8 cellular contexts compared by ENCODE assay signal in the genomic region with DNA sequence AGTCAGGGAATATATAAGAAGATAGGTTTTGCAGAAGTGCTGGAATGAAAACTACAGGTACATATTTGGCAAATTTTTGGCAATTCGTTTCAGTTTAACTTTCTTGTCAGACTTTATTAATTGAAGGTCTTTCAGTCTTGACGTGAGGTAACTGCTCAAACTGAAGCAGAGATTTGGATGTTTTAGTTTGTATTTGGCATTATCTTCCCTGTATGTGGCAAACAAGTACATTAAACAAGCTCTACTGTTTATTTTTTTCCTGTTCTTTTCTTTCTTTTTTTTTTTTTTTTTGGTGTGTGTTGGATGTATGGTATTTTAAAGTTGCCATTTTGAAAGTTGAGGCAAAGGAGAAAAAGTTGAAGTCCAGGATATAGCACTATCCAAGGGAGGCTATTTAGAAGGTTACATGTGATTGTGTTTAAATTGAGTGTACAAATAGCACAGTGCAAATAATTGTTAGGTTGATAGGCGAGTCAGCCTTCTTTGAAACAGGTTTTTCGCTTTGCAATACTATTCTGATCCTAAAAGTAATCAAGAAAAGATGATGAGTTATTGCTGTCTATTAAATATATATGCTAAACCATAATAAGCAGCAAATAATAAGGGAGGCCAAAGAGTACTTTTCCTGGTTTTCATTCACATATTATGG. TPM values are rescaled to one million over a fixed set of nuclear protein-coding genes. Genes with fewer than 3 reads are reported as not detected.
DNase-seq lines count a peak whose midpoint lies in the region; ATAC-seq, FAIRE-seq and TF ChIP-seq lines count a peak whose summit lies in the region.

No MANE protein-coding gene starts in this region.

- no peaks in the 10 kb centered on the region for H3K9me2 ChIP-seq in DOHH2 (replicated peaks; ENCODE audit: control insufficient read depth, low read length)

- H3K4me1 ChIP-seq in DOHH2 (ENCODE audit: control insufficient read depth, low read length) (peaks cover 49% of the 10 kb centered on the region), endothelial cell of umbilical vein (ENCODE audit: control insufficient read depth, extremely low read depth, insufficient read depth, low read length) (peaks cover 24% of the 10 kb centered on the region)

- peak overlapping the region; percentile 57 for H3K9ac ChIP-seq in endothelial cell of umbilical vein (replicated peaks; ENCODE audit: extremely low read depth, insufficient read depth, low read length)

- POLR2A ChIA-PET in endothelial cell of umbilical vein (lab: Charles Lee) = interaction anchor here (0.6 kb wide), 1 partner anchor 100 kb away, joined by 4 read pairs; no protein-coding TSS in a partner anchor

- H3K4me2 ChIP-seq in DOHH2 (ENCODE audit: low read length) (peak overlapping the region; percentile 66), endothelial cell of umbilical vein (ENCODE audit: insufficient read depth, low read length) (peak overlapping the region; percentile 89)

- no peak for ATAC-seq in GM21576 (IDR thresholded peaks at IDR 0.05; ENCODE audit: unreplicated experiment)

- H3K79me2 ChIP-seq in DOHH2 (ENCODE audit: control insufficient read depth, low read length) (peaks cover 36% of the 10 kb centered on the region), endothelial cell of umbilical vein (ENCODE audit: control insufficient read depth, insufficient read depth, low read length) (peaks cover 42% of the 10 kb centered on the region)

- H3K4me3 Mint-ChIP-seq in osteocyte (ENCODE audit: unreplicated experiment) = peak overlapping the region; percentile 96

- peak overlapping the region; percentile 35 for H3K27ac Mint-ChIP-seq in osteocyte (ENCODE audit: unreplicated experiment)

- no peaks in the 10 kb centered on the region for H3K9me3 Mint-ChIP-seq in osteocyte (ENCODE audit: unreplicated experiment)

- TSS peak; percentile 25 for BruUV-seq in endothelial cell of umbilical vein (replicated peaks; lab: Mats Ljungman, UMichigan)

- TF ChIP-seq CTCF in DOHH2 (IDR thresholded peaks at IDR 0.05; ENCODE audit: low read depth, low read length, poor library complexity, severe bottlenecking) (no peak), endothelial cell of umbilical vein (IDR thresholded peaks at IDR 0.05; ENCODE audit: extremely low read depth in 1 of 2, insufficient read depth in 1 of 2, low read depth in 1 of 2, low read length in 2 of 2) (no peak), osteocyte (IDR thresholded peaks at IDR 0.05) (no peak)

- H3F3A ChIP-seq in DOHH2 (ENCODE audit: control insufficient read depth, insufficient read depth) = peaks cover 17% of the 10 kb centered on the region; the same call in 1 of the 2 replicates

- no peak for FAIRE-seq in endothelial cell of umbilical vein (lab: Jason Lieb, UNC)
- FAIRE-seq in GM19239 (lab: Jason Lieb, UNC) = no peak

- H4K20me1 ChIP-seq in DOHH2 (ENCODE audit: control insufficient read depth, insufficient read depth, low read depth, low read length) (0 out of 2 replicates have a peak, but pooled peaks cover 11% of the 10 kb centered on the region), endothelial cell of umbilical vein (replicated peaks; ENCODE audit: control insufficient read depth, extremely low read depth, insufficient read depth, low read length) (no peaks in the 10 kb centered on the region)

- no peak for TF ChIP-seq POLR2A in endothelial cell of umbilical vein (IDR thresholded peaks at IDR 0.05; ENCODE audit: low read depth, low read length)

- peaks cover 3% of the 10 kb centered on the region for H3K36me3 Mint-ChIP-seq in osteocyte (ENCODE audit: unreplicated experiment)

- no peaks in the 10 kb centered on the region for H3K9me1 ChIP-seq in endothelial cell of umbilical vein (replicated peaks; ENCODE audit: control insufficient read depth, extremely low read depth, insufficient read depth, low read length)

- H3K4me1 Mint-ChIP-seq in osteocyte (ENCODE audit: unreplicated experiment) = peaks cover 31% of the 10 kb centered on the region

- H3K4me3 ChIP-seq in DOHH2 (ENCODE audit: low read length) (peak overlapping the region; percentile 77), endothelial cell of umbilical vein (replicated peaks in 1 of 3; ENCODE audit: insufficient read depth in 1 of 3, low read depth in 1 of 3, low read length in 3 of 3) (peak overlapping the region in 2 of 3 experiments; percentile 66 to 86)

- no peaks in the 10 kb centered on the region for H3K27me3 Mint-ChIP-seq in osteocyte (ENCODE audit: unreplicated experiment)

- DNase-seq in NCI-H748 (lab: John Stamatoyannopoulos, UW; ENCODE audit: unreplicated experiment) (peak; percentile 18), endothelial cell of umbilical vein (ENCODE audit: low read depth, low spot score) (peak; percentile 20), osteocyte (ENCODE audit: extremely low spot score, unreplicated experiment) (no peak), NCI-H1694 (lab: John Stamatoyannopoulos, UW) (no peak), GM19239 (ENCODE audit: insufficient read length, low spot score) (no peak), AML-193 (lab: John Stamatoyannopoulos, UW) (no peak)

- H3K27me3 ChIP-seq in DOHH2 (ENCODE audit: control insufficient read depth, low read length) (peaks cover 7% of the 10 kb centered on the region), endothelial cell of umbilical vein (ENCODE audit: control insufficient read depth in 2 of 2, insufficient read depth in 2 of 2, low read length in 2 of 2) (peaks cover 0 to 2% of the 10 kb centered on the region in 2 experiments)

- CTCF ChIA-PET in endothelial cell of umbilical vein (lab: Charles Lee) = interaction anchor here (0.6 to 2.1 kb wide), 8 partner anchors 10 to 1301 kb away, joined by 3 to 9 read pairs (median 3); no protein-coding TSS in a partner anchor

- H3K27ac ChIP-seq in DOHH2 (ENCODE audit: low read depth, low read length) (no peak overlapping the region), endothelial cell of umbilical vein (ENCODE audit: insufficient read depth, low read depth, low read length) (no peak overlapping the region)

- H3K36me3 ChIP-seq in DOHH2 (ENCODE audit: control insufficient read depth, low read length) = peaks cover 47% of the 10 kb centered on the region
- peaks cover 0 to 8% of the 10 kb centered on the region in 2 experiments for H3K36me3 ChIP-seq in endothelial cell of umbilical vein (ENCODE audit: control insufficient read depth in 2 of 2, extremely low read depth in 1 of 2, insufficient read depth in 2 of 2, low read length in 2 of 2)

- no peaks in the 10 kb centered on the region for H3K9me3 ChIP-seq in DOHH2 (ENCODE audit: control insufficient read depth, insufficient read depth, low read length)
- no peaks in the 10 kb centered on the region for H3K9me3 ChIP-seq in endothelial cell of umbilical vein (replicated peaks; ENCODE audit: control insufficient read depth, insufficient read depth, low read length)

- intact Hi-C loops in endothelial cell of umbilical vein (cut with micrococcal nuclease) = loop anchor here (2.0 to 5.0 kb wide), 2 partner anchors 342 to 479 kb away; no protein-coding TSS in a partner anchor

- dilution Hi-C loops in endothelial cell of umbilical vein (cut with MboI; ENCODE audit: extremely low pct_ligation_motif_present, low sequenced_read_pairs) = no loop called here

- H2AFZ ChIP-seq in endothelial cell of umbilical vein (ENCODE audit: low read depth, low read length) = no peak overlapping the region

TF ChIP-seq in endothelial cell of umbilical vein, 7 proteins besides CTCF, POLR2A, EP300 and RAD21:
- TF ChIP-seq JUN (IDR thresholded peaks at IDR 0.05; ENCODE audit: borderline replicate concordance, insufficient read depth, insufficient read length, low read depth) (no peak), EZH2 (IDR thresholded peaks at IDR 0.05; ENCODE audit: borderline replicate concordance, low read depth, low read length, severe bottlenecking) (no peak), GATA2 (IDR thresholded peaks at IDR 0.05; ENCODE audit: insufficient read depth, insufficient read length, low read depth, low read length) (no peak), FOS (IDR thresholded peaks at IDR 0.05; ENCODE audit: borderline replicate concordance, insufficient read depth, low read length) (no peak), POLR2AphosphoS5 (IDR thresholded peaks at IDR 0.05; ENCODE audit: insufficient read depth, low read depth, low read length) (no peak), MYC (IDR thresholded peaks at IDR 0.05; ENCODE audit: low read depth, low read length) (no peak)
- TF ChIP-seq, protein P1, sequence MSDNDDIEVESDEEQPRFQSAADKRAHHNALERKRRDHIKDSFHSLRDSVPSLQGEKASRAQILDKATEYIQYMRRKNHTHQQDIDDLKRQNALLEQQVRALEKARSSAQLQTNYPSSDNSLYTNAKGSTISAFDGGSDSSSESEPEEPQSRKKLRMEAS (IDR thresholded peaks at IDR 0.05; ENCODE audit: insufficient read depth, insufficient read length) = no peak

RNA-seq across cellular contexts. Expression of a gene that starts 2.2 kb away (rescaled TPM):
- total RNA-seq in endothelial cell of umbilical vein (42.0 and 42.4 TPM in 2 replicates), osteocyte (16.0 and 16.1 TPM in 2 replicates)
- polyA plus RNA-seq in endothelial cell of umbilical vein = 17.4 and 18.8 TPM in 2 replicates
- polyA plus RNA-seq in endothelial cell of umbilical vein (2011; cell fraction: cytosol; rRNA removed) = 25.5 and 25.6 TPM in 2 replicates
- polyA plus RNA-seq in endothelial cell of umbilical vein (2011; cell fraction: nucleus; rRNA removed) = 65.2 and 78.8 TPM in 2 replicates
- polyA plus RNA-seq in endothelial cell of umbilical vein (2012) = 22.4 and 24.1 TPM in 2 replicates
- 39.4 and 65.2 TPM in 2 replicates for polyA minus RNA-seq in endothelial cell of umbilical vein
- 13.8 TPM for polyA minus RNA-seq in endothelial cell of umbilical vein (2011; cell fraction: cytosol; rRNA and poly(A)+ RNA removed)
- 168 and 238 TPM in 2 replicates for polyA minus RNA-seq in endothelial cell of umbilical vein (2011; cell fraction: nucleus; rRNA and poly(A)+ RNA removed)

RNA-seq across cellular contexts. Expression of a gene that starts 42.4 kb away (rescaled TPM):
- total RNA-seq in endothelial cell of umbilical vein (98.6 and 99.1 TPM in 2 replicates), osteocyte (67.2 and 76.9 TPM in 2 replicates)
- polyA plus RNA-seq in endothelial cell of umbilical vein = 61.9 and 72.4 TPM in 2 replicates
- polyA plus RNA-seq in endothelial cell of umbilical vein (2011; cell fraction: cytosol; rRNA removed) = 91.6 and 99.2 TPM in 2 replicates
- 112 and 118 TPM in 2 replicates for polyA plus RNA-seq in endothelial cell of umbilical vein (2011; cell fraction: nucleus; rRNA removed)
- 85.1 and 104 TPM in 2 replicates for polyA plus RNA-seq in endothelial cell of umbilical vein (2012)
- polyA minus RNA-seq in endothelial cell of umbilical vein = 137 and 176 TPM in 2 replicates
- polyA minus RNA-seq in endothelial cell of umbilical vein (2011; cell fraction: cytosol; rRNA and poly(A)+ RNA removed) = 35.0 TPM
- 153 and 183 TPM in 2 replicates for polyA minus RNA-seq in endothelial cell of umbilical vein (2011; cell fraction: nucleus; rRNA and poly(A)+ RNA removed)

Comparison
In these comparisons a context has a peak if more than half of its experiments do, and no peak if none do; other contexts are left out.
1. DNase-seq: peak in NCI-H748 (single experiment) and endothelial cell of umbilical vein (single experiment); none in osteocyte (single experiment), NCI-H1694 (single experiment), GM19239 (single experiment) and AML-193 (0 of 2).